Comparison of ENCODE assay signal across 15 cellular contexts in the genomic region with DNA sequence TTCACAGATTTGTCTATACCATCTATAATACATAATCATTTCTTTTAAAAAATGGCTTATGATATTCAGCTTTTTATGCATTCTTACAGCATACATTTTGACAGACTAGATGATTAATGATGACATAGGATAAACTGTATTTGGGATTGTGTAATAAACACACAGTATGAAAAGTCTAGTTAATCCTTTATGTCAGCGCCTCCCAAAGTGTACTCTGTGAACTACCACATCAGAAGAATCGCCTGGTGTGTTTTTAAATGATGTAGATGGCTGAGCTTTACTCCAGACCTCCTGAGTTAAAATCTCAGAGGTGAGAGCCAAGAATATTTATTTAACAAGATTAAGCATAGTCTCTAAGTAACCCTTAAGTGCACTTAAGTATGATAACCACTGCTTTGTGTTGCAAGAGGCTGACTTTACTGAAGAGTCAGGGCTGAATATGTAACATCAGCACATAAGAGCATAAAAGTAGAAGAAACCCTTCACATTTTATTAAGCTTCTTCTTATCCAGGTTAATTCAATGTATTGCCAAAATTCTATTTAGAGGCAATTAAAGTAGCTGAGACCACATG.
A peak's percentile ranks its signal among the peaks of the same experiment; 100 is the strongest.
DNase-seq lines count a peak whose midpoint lies in the region; TF ChIP-seq lines count a peak whose summit lies in the region.
"Had no signal": no experiment of that assay in that cellular context is flagged by ENCODE, and none has a peak within 500 bp of the region (broad histone marks: within the 10 kb centered on the region; RNA-seq: fewer than 3 reads in every experiment).

No MANE protein-coding gene starts in this region.

- H3K27me3 Mint-ChIP-seq in chondrocyte (ENCODE audit: low read depth), result no peaks in the 10 kb centered on the region
- H3K27me3 Mint-ChIP-seq: central memory CD8-positive, alpha-beta T cell had no signal

- DNase-seq in NCI-H2107 treated with DMSO at 0.1 percent for 48 hours (lab: John Stamatoyannopoulos, UW; ENCODE audit: unreplicated experiment) (peak; percentile 8), NCI-H2107 (lab: John Stamatoyannopoulos, UW) (no peak), NCI-H460 (ENCODE audit: extremely low read depth, low read depth) (peak; percentile 68), chondrocyte (ENCODE audit: low spot score) (no peak), retinal pigment epithelial cell (ENCODE audit: low read depth) (peak; percentile 68), NCI-H345 (lab: John Stamatoyannopoulos, UW) (no peak), posterior vena cava (ENCODE audit: low spot score) (no peak), NCI-H1694 (lab: John Stamatoyannopoulos, UW) (no peak)
- DNase-seq: ACHN, activated gamma-delta T cell treated with Interleukin-2 at 50 U/mL for 16 hours, NCI-H226, RPMI8226, transverse colon had no signal

- TF ChIP-seq CTCF in chondrocyte (IDR thresholded peaks at IDR 0.05) (peak; percentile 36), retinal pigment epithelial cell (conservative IDR thresholded peaks at IDR 0.05; ENCODE audit: low read depth, low read length) (peak; percentile 20)

- no peak overlapping the region for H3K4me3 Mint-ChIP-seq in chondrocyte (ENCODE audit: unreplicated experiment)
- H3K4me3 Mint-ChIP-seq: central memory CD8-positive, alpha-beta T cell; memory B cell had no signal

- intact Hi-C loops in posterior vena cava (cut with DNase I), result no loop called here

- no peak overlapping the region for H3K27ac Mint-ChIP-seq in chondrocyte (ENCODE audit: unreplicated experiment)
- H3K27ac Mint-ChIP-seq: memory B cell had no signal

- no peaks in the 10 kb centered on the region for H3K9me3 Mint-ChIP-seq in chondrocyte (ENCODE audit: low read depth)
- H3K9me3 Mint-ChIP-seq: memory B cell had no signal

- H3K4me3 ChIP-seq in retinal pigment epithelial cell (ENCODE audit: low read length), result no peak overlapping the region
- H3K4me3 ChIP-seq: transverse colon had no signal

- H3K36me3 Mint-ChIP-seq in chondrocyte (ENCODE audit: low read depth), result no peaks in the 10 kb centered on the region
- H3K36me3 Mint-ChIP-seq: memory B cell had no signal

- H3K4me1 Mint-ChIP-seq in chondrocyte (ENCODE audit: low read depth), result peaks cover 8% of the 10 kb centered on the region
- H3K4me1 Mint-ChIP-seq: central memory CD8-positive, alpha-beta T cell; memory B cell had no signal

Comparison
In these comparisons a context has a peak if more than half of its experiments do, and no peak if none do; other contexts are left out.
1. DNase-seq: peak in NCI-H2107 treated with DMSO at 0.1 percent for 48 hours (single experiment), NCI-H460 (single experiment) and retinal pigment epithelial cell (single experiment); none in NCI-H2107 (single experiment), chondrocyte (single experiment), NCI-H345 (single experiment), posterior vena cava (single experiment) and NCI-H1694 (single experiment).